In the genomic region with DNA sequence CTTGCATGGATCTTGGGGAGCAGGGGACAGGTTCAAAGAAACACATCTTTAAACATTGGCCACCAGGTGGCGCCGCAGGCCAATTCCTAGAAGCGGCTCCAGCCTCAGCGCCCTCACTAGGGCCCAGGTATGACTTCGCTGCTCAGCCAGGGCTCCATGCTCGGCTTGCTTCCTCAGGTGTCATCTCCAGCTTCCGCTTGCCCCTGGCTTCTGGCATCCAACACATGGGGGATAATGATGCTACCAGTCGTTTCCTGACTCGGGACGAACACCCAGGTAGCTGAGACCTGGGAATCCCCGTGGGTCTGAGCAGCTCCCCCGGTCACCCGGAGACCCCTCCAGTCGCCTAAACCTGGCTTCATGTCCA, we compare ENCODE assay signal across 1 cellular context.
A peak's percentile ranks its signal among the peaks of the same experiment; 100 is the strongest.
TF ChIP-seq lines count a peak whose summit lies in the region.

No MANE protein-coding gene starts in this region.

TF ChIP-seq in SK-N-SH, 30 proteins besides CTCF, POLR2A, EP300 and RAD21:
- TF ChIP-seq, protein P1, sequence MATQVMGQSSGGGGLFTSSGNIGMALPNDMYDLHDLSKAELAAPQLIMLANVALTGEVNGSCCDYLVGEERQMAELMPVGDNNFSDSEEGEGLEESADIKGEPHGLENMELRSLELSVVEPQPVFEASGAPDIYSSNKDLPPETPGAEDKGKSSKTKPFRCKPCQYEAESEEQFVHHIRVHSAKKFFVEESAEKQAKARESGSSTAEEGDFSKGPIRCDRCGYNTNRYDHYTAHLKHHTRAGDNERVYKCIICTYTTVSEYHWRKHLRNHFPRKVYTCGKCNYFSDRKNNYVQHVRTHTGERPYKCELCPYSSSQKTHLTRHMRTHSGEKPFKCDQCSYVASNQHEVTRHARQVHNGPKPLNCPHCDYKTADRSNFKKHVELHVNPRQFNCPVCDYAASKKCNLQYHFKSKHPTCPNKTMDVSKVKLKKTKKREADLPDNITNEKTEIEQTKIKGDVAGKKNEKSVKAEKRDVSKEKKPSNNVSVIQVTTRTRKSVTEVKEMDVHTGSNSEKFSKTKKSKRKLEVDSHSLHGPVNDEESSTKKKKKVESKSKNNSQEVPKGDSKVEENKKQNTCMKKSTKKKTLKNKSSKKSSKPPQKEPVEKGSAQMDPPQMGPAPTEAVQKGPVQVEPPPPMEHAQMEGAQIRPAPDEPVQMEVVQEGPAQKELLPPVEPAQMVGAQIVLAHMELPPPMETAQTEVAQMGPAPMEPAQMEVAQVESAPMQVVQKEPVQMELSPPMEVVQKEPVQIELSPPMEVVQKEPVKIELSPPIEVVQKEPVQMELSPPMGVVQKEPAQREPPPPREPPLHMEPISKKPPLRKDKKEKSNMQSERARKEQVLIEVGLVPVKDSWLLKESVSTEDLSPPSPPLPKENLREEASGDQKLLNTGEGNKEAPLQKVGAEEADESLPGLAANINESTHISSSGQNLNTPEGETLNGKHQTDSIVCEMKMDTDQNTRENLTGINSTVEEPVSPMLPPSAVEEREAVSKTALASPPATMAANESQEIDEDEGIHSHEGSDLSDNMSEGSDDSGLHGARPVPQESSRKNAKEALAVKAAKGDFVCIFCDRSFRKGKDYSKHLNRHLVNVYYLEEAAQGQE (IDR thresholded peaks at IDR 0.05; ENCODE audit: low read depth, low read length) = no peak
- TF ChIP-seq SMC3 (IDR thresholded peaks at IDR 0.05; ENCODE audit: low read depth, low read length) = peak; percentile 88
